In the genomic region with DNA sequence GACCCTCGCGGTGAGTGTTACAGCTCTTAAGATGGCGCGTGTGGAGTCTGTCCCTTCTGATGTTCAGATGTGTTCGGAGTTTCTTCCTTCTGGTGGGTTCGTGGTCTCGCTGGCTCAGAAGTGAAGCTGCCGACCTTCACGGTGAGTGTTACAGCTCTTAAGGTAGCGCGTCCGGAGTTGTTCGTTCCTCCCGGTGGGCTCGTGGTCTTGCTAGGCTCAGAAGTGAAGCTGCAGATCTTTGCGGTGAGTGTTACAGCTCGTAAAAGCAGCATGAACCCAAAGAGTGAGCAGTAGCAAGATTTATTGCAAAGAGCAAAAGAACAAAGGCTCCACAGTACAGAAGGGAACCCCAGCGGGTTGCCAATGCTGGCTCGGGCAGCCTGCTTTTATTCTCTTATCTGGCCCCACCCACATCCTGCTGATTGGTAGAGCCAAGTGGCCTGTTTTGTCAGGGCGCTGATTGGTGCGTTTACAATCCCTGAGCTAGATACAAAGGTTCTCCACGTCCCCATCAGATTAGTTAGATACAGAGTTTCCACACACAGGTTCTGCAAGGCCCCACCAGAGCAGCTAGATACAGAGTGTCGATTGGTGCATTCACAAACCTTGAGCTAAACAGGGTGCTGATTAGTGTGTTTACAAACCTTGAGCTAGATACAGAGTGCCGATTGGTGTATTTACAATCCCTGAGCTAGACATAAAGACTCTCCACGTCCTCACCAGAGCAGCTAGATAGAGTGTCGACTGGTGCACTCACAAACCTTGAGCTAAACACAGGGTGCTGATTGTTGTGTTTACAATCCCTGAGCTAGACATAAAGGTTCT, we compare ENCODE assay signal across 8 cellular contexts. TPM values are rescaled to one million over a fixed set of nuclear protein-coding genes. Genes with fewer than 3 reads are reported as not detected.
DNase-seq lines count a peak whose midpoint lies in the region; ATAC-seq and TF ChIP-seq lines count a peak whose summit lies in the region.
"Not testable (repeated sequence)": the region's sequence is repeated elsewhere in the genome, so short reads cannot be mapped to it uniquely, and the experiment has no call there.

No MANE protein-coding gene starts in this region.

- not testable (repeated sequence) for H3K27me3 ChIP-seq in body of pancreas

- peak; percentile 44 for DNase-seq in A172 (ENCODE audit: low spot score)
- peak; percentile 79 for DNase-seq in Jurkat, Clone E6-1 (ENCODE audit: low read depth, low spot score)
- DNase-seq in SHP77 treated with DMSO at 0.1 percent for 48 hours (lab: John Stamatoyannopoulos, UW) = peak; percentile 21
- DNase-seq in activated CD8-positive, alpha-beta T cell treated with anti-CD3 and anti-CD28 coated beads for 36 hours = peak; percentile 70
- DNase-seq in activated T-helper 2 cell treated with anti-CD3 and anti-CD28 coated beads, Interferon-gamma antibody, Interleukin-2, Interleukin-4, amounts not matched to agents 10 μg/mL and 5 μg/mL and 100 μg/mL, durations not matched to agents 14 hours and 24 hours and 36 hours (ENCODE audit: low spot score) = peak; percentile 7
- peak in 2 of 4 donors; percentile 9 to 38 for DNase-seq in body of pancreas
- DNase-seq in naive thymus-derived CD8-positive, alpha-beta T cell = peak in 8 of 10 donors; percentile 47 to 76 (median 58)
- peak in 1 of 2 donors; percentile 71 for DNase-seq in stimulated activated effector memory CD8-positive, alpha-beta T cell treated with anti-CD3 and anti-CD28 coated beads, Interleukin-12 subunit alpha, Interleukin-12 subunit beta, amount 100 ng/mL, for 72 hours (ENCODE audit: low spot score in 2 of 2)

- peaks cover 17% of the 10 kb centered on the region for H3K4me1 Mint-ChIP-seq in activated CD8-positive, alpha-beta T cell treated with anti-CD3 and anti-CD28 coated beads for 36 hours (ENCODE audit: low read depth)
- not testable (repeated sequence) for H3K4me1 Mint-ChIP-seq in activated T-helper 2 cell treated with anti-CD3 and anti-CD28 coated beads, Interferon-gamma antibody, Interleukin-2, Interleukin-4, amounts not matched to agents 10 μg/mL and 5 μg/mL and 100 μg/mL, durations not matched to agents 14 hours and 24 hours and 36 hours (ENCODE audit: low read depth)
- H3K4me1 Mint-ChIP-seq in naive thymus-derived CD8-positive, alpha-beta T cell = peaks cover 12 to 32% (median 28%) of the 10 kb centered on the region in 4 donors
- peaks cover 19% of the 10 kb centered on the region for H3K4me1 Mint-ChIP-seq in stimulated activated effector memory CD8-positive, alpha-beta T cell treated with anti-CD3 and anti-CD28 coated beads, Interleukin-12 subunit alpha, Interleukin-12 subunit beta, amount 100 ng/mL, for 72 hours

- peak overlapping the region; percentile 90 for H3K27ac Mint-ChIP-seq in activated CD8-positive, alpha-beta T cell treated with anti-CD3 and anti-CD28 coated beads for 36 hours
- H3K27ac Mint-ChIP-seq in activated T-helper 2 cell treated with anti-CD3 and anti-CD28 coated beads, Interferon-gamma antibody, Interleukin-2, Interleukin-4, amounts not matched to agents 10 μg/mL and 5 μg/mL and 100 μg/mL, durations not matched to agents 14 hours and 24 hours and 36 hours = peak overlapping the region; percentile 51
- peak overlapping the region; percentile 85 to 98 (median 94) for H3K27ac Mint-ChIP-seq in naive thymus-derived CD8-positive, alpha-beta T cell
- H3K27ac Mint-ChIP-seq in stimulated activated effector memory CD8-positive, alpha-beta T cell treated with anti-CD3 and anti-CD28 coated beads, Interleukin-12 subunit alpha, Interleukin-12 subunit beta, amount 100 ng/mL, for 72 hours = peak overlapping the region; percentile 93

- peak overlapping the region; percentile 35 for H3K4me3 ChIP-seq in Jurkat, Clone E6-1 (ENCODE audit: low read length)
- not testable (repeated sequence) for H3K4me3 ChIP-seq in body of pancreas

- not testable (repeated sequence) for ATAC-seq in activated CD8-positive, alpha-beta T cell treated with anti-CD3 and anti-CD28 coated beads for 36 hours; body of pancreas; stimulated activated effector memory CD8-positive, alpha-beta T cell treated with anti-CD3 and anti-CD28 coated beads, Interleukin-12 subunit alpha, Interleukin-12 subunit beta, amount 100 ng/mL, for 72 hours
- ATAC-seq in naive thymus-derived CD8-positive, alpha-beta T cell = peak in 1 of 2 donors; percentile 36

- CTCF ChIA-PET in activated CD8-positive, alpha-beta T cell treated with anti-CD3 and anti-CD28 coated beads for 36 hours (lab: Charles Lee) = interaction anchor here (0.8 to 2.1 kb wide), 10 partner anchors 11 to 98 kb away, joined by 3 to 9 read pairs (median 4); no protein-coding TSS in a partner anchor

- 64 to 77% methylated on average over 19 to 26 of the region's 26 CpGs for WGBS in body of pancreas, 2 donors

- not testable (repeated sequence) for H3K36me3 ChIP-seq in body of pancreas (replicated peaks in 1 of 2; ENCODE audit: insufficient read depth in 1 of 2, low read depth in 2 of 2)

- not testable (repeated sequence) for H3K9me3 ChIP-seq in body of pancreas

- peak in 2 of 3 donors; percentile 80 to 82 for TF ChIP-seq POLR2A in body of pancreas (IDR thresholded peaks at IDR 0.05)

- POLR2A ChIA-PET in activated CD8-positive, alpha-beta T cell treated with anti-CD3 and anti-CD28 coated beads for 36 hours (lab: Charles Lee) = interaction anchor here (0.6 to 2.8 kb wide), 25 partner anchors 9 to 206 kb away, joined by 3 to 26 read pairs (median 4); partner anchors contain the start of genes CNPPD1, DNAJB2, GLB1L and STK16
- POLR2A ChIA-PET in naive thymus-derived CD8-positive, alpha-beta T cell (lab: Charles Lee) = interaction anchor here (0.9 to 23.9 kb wide), 8 partner anchors 10 to 79 kb away, joined by 3 to 674 read pairs (median 3); partner anchors contain the start of genes CNPPD1, DNAJB2, RETREG2 and SLC23A3

- H3K4me3 Mint-ChIP-seq in activated CD8-positive, alpha-beta T cell treated with anti-CD3 and anti-CD28 coated beads for 36 hours = peak overlapping the region; percentile 75
- peak overlapping the region; percentile 60 for H3K4me3 Mint-ChIP-seq in activated T-helper 2 cell treated with anti-CD3 and anti-CD28 coated beads, Interferon-gamma antibody, Interleukin-2, Interleukin-4, amounts not matched to agents 10 μg/mL and 5 μg/mL and 100 μg/mL, durations not matched to agents 14 hours and 24 hours and 36 hours (ENCODE audit: low read depth)
- H3K4me3 Mint-ChIP-seq in naive thymus-derived CD8-positive, alpha-beta T cell = peak overlapping the region; percentile 77 to 95 (median 90)
- peak overlapping the region; percentile 71 for H3K4me3 Mint-ChIP-seq in stimulated activated effector memory CD8-positive, alpha-beta T cell treated with anti-CD3 and anti-CD28 coated beads, Interleukin-12 subunit alpha, Interleukin-12 subunit beta, amount 100 ng/mL, for 72 hours

- peak overlapping the region in 2 of 4 donors; percentile 49 to 53 for H3K27ac ChIP-seq in body of pancreas

- H3K4me1 ChIP-seq in body of pancreas = not testable (repeated sequence)

- H3K9me3 Mint-ChIP-seq in activated CD8-positive, alpha-beta T cell treated with anti-CD3 and anti-CD28 coated beads for 36 hours = peaks cover 10% of the 10 kb centered on the region
- not testable (repeated sequence) for H3K9me3 Mint-ChIP-seq in activated T-helper 2 cell treated with anti-CD3 and anti-CD28 coated beads, Interferon-gamma antibody, Interleukin-2, Interleukin-4, amounts not matched to agents 10 μg/mL and 5 μg/mL and 100 μg/mL, durations not matched to agents 14 hours and 24 hours and 36 hours; naive thymus-derived CD8-positive, alpha-beta T cell; stimulated activated effector memory CD8-positive, alpha-beta T cell treated with anti-CD3 and anti-CD28 coated beads, Interleukin-12 subunit alpha, Interleukin-12 subunit beta, amount 100 ng/mL, for 72 hours

- TF ChIP-seq CTCF in activated CD8-positive, alpha-beta T cell treated with anti-CD3 and anti-CD28 coated beads for 36 hours (IDR thresholded peaks at IDR 0.05); body of pancreas (IDR thresholded peaks at IDR 0.05): not testable (repeated sequence)

- not testable (repeated sequence) for H3K27me3 Mint-ChIP-seq in activated CD8-positive, alpha-beta T cell treated with anti-CD3 and anti-CD28 coated beads for 36 hours; activated T-helper 2 cell treated with anti-CD3 and anti-CD28 coated beads, Interferon-gamma antibody, Interleukin-2, Interleukin-4, amounts not matched to agents 10 μg/mL and 5 μg/mL and 100 μg/mL, durations not matched to agents 14 hours and 24 hours and 36 hours (ENCODE audit: low read depth); naive thymus-derived CD8-positive, alpha-beta T cell

- not testable (repeated sequence) for H3K36me3 Mint-ChIP-seq in activated CD8-positive, alpha-beta T cell treated with anti-CD3 and anti-CD28 coated beads for 36 hours (ENCODE audit: low read depth); activated T-helper 2 cell treated with anti-CD3 and anti-CD28 coated beads, Interferon-gamma antibody, Interleukin-2, Interleukin-4, amounts not matched to agents 10 μg/mL and 5 μg/mL and 100 μg/mL, durations not matched to agents 14 hours and 24 hours and 36 hours (ENCODE audit: low read depth); naive thymus-derived CD8-positive, alpha-beta T cell; stimulated activated effector memory CD8-positive, alpha-beta T cell treated with anti-CD3 and anti-CD28 coated beads, Interleukin-12 subunit alpha, Interleukin-12 subunit beta, amount 100 ng/mL, for 72 hours

- intact Hi-C loops in activated CD8-positive, alpha-beta T cell treated with anti-CD3 and anti-CD28 coated beads for 36 hours (cut with micrococcal nuclease); activated T-helper 2 cell treated with anti-CD3 and anti-CD28 coated beads, Interferon-gamma antibody, Interleukin-2, Interleukin-4, amounts not matched to agents 10 μg/mL and 5 μg/mL and 100 μg/mL, durations not matched to agents 14 hours and 24 hours and 36 hours (cut with micrococcal nuclease); body of pancreas (cut with DNase I): not testable (repeated sequence)

RNA-seq across cellular contexts. Expression of gene ZFAND2B, which starts 5.9 kb away (rescaled TPM):
- 44.1 and 57.6 TPM in 2 replicates for total RNA-seq in A172 (2014; rRNA removed; shearing (Covaris generic))
- polyA plus RNA-seq in Jurkat, Clone E6-1 (2012; ENCODE audit: insufficient read depth, insufficient read length) = 49.7 TPM
- total RNA-seq in activated CD8-positive, alpha-beta T cell treated with anti-CD3 and anti-CD28 coated beads for 36 hours = 10 to 100 TPM; 31.3 to 33.3 TPM
- 27.3 and 33.5 TPM in 2 replicates for total RNA-seq in activated T-helper 2 cell treated with anti-CD3 and anti-CD28 coated beads, Interferon-gamma antibody, Interleukin-2, Interleukin-4, amounts not matched to agents 10 μg/mL and 5 μg/mL and 100 μg/mL, durations not matched to agents 14 hours and 24 hours and 36 hours
- 10 to 100 TPM; 36.9 to 43.3 TPM for total RNA-seq in body of pancreas
- total RNA-seq in naive thymus-derived CD8-positive, alpha-beta T cell = 10 to 100 TPM; 69.6 to 81.9 TPM
- polyA plus RNA-seq in naive thymus-derived CD8-positive, alpha-beta T cell = 10 to 100 TPM; 78.1 to 85.1 (median 78.1) TPM

RNA-seq across cellular contexts. Expression of gene ABCB6, which starts 18.0 kb away (rescaled TPM):
- total RNA-seq in A172 (2014; rRNA removed; shearing (Covaris generic)) = 41.2 and 41.9 TPM in 2 replicates
- polyA plus RNA-seq in Jurkat, Clone E6-1 (2012; ENCODE audit: insufficient read depth, insufficient read length) = 23.6 TPM
- total RNA-seq in activated CD8-positive, alpha-beta T cell treated with anti-CD3 and anti-CD28 coated beads for 36 hours = 10 to 100 TPM; 32.3 to 35.7 TPM
- 22.1 and 25.4 TPM in 2 replicates for total RNA-seq in activated T-helper 2 cell treated with anti-CD3 and anti-CD28 coated beads, Interferon-gamma antibody, Interleukin-2, Interleukin-4, amounts not matched to agents 10 μg/mL and 5 μg/mL and 100 μg/mL, durations not matched to agents 14 hours and 24 hours and 36 hours
- 10 to 100 TPM; 10.5 to 11.7 TPM for total RNA-seq in body of pancreas
- 10 to 100 TPM; 12.3 to 12.9 TPM for total RNA-seq in naive thymus-derived CD8-positive, alpha-beta T cell
- polyA plus RNA-seq in naive thymus-derived CD8-positive, alpha-beta T cell = 1 to 10 TPM; 1.6 to 4.9 (median 1.8) TPM

RNA-seq across cellular contexts. Expression of gene RETREG2, which starts 22.6 kb away (rescaled TPM):
- total RNA-seq in A172 (2014; rRNA removed; shearing (Covaris generic)) = 120 and 125 TPM in 2 replicates
- polyA plus RNA-seq in Jurkat, Clone E6-1 (2012; ENCODE audit: insufficient read depth, insufficient read length) = 56.6 TPM
- 10 to 100 TPM; 63.8 to 67.8 TPM for total RNA-seq in activated CD8-positive, alpha-beta T cell treated with anti-CD3 and anti-CD28 coated beads for 36 hours
- total RNA-seq in activated T-helper 2 cell treated with anti-CD3 and anti-CD28 coated beads, Interferon-gamma antibody, Interleukin-2, Interleukin-4, amounts not matched to agents 10 μg/mL and 5 μg/mL and 100 μg/mL, durations not matched to agents 14 hours and 24 hours and 36 hours = 52.5 and 57.4 TPM in 2 replicates
- 10 to 100 TPM; 41.9 to 43.6 TPM for total RNA-seq in body of pancreas
- total RNA-seq in naive thymus-derived CD8-positive, alpha-beta T cell = 100 to 1,000 TPM; 110 to 113 TPM
- polyA plus RNA-seq in naive thymus-derived CD8-positive, alpha-beta T cell = 10 to 100 TPM; 52.0 to 64.3 (median 57.6) TPM

RNA-seq across cellular contexts. Expression of gene CNPPD1, which starts 24.0 kb away (rescaled TPM):
- 36.7 and 43.8 TPM in 2 replicates for total RNA-seq in A172 (2014; rRNA removed; shearing (Covaris generic))
- polyA plus RNA-seq in Jurkat, Clone E6-1 (2012; ENCODE audit: insufficient read depth, insufficient read length) = 45.0 TPM
- total RNA-seq in activated CD8-positive, alpha-beta T cell treated with anti-CD3 and anti-CD28 coated beads for 36 hours = 10 to 100 TPM; 38.6 to 38.7 TPM
- total RNA-seq in activated T-helper 2 cell treated with anti-CD3 and anti-CD28 coated beads, Interferon-gamma antibody, Interleukin-2, Interleukin-4, amounts not matched to agents 10 μg/mL and 5 μg/mL and 100 μg/mL, durations not matched to agents 14 hours and 24 hours and 36 hours = 56.6 and 58.5 TPM in 2 replicates
- 10 to 100 TPM; 25.7 to 27.4 TPM for total RNA-seq in body of pancreas
- 10 to 100 TPM; 59.1 to 64.1 TPM for total RNA-seq in naive thymus-derived CD8-positive, alpha-beta T cell
- 10 to 100 TPM; 45.8 to 59.8 (median 50.4) TPM for polyA plus RNA-seq in naive thymus-derived CD8-positive, alpha-beta T cell

RNA-seq across cellular contexts. Expression of gene ATG9A, which starts 28.7 kb away (rescaled TPM):
- total RNA-seq in A172 (2014; rRNA removed; shearing (Covaris generic)) = 59.0 and 60.7 TPM in 2 replicates
- polyA plus RNA-seq in Jurkat, Clone E6-1 (2012; ENCODE audit: insufficient read depth, insufficient read length) = 23.9 TPM
- 10 to 100 TPM; 54.8 to 58.7 TPM for total RNA-seq in activated CD8-positive, alpha-beta T cell treated with anti-CD3 and anti-CD28 coated beads for 36 hours
- total RNA-seq in activated T-helper 2 cell treated with anti-CD3 and anti-CD28 coated beads, Interferon-gamma antibody, Interleukin-2, Interleukin-4, amounts not matched to agents 10 μg/mL and 5 μg/mL and 100 μg/mL, durations not matched to agents 14 hours and 24 hours and 36 hours = 53.1 and 60.5 TPM in 2 replicates
- 10 to 100 TPM; 21.0 to 27.7 TPM for total RNA-seq in body of pancreas
- 10 to 100 TPM; 52.6 to 53.5 TPM for total RNA-seq in naive thymus-derived CD8-positive, alpha-beta T cell
- polyA plus RNA-seq in naive thymus-derived CD8-positive, alpha-beta T cell = 10 to 100 TPM; 17.7 to 27.9 (median 20.5) TPM
